In the genomic region with DNA sequence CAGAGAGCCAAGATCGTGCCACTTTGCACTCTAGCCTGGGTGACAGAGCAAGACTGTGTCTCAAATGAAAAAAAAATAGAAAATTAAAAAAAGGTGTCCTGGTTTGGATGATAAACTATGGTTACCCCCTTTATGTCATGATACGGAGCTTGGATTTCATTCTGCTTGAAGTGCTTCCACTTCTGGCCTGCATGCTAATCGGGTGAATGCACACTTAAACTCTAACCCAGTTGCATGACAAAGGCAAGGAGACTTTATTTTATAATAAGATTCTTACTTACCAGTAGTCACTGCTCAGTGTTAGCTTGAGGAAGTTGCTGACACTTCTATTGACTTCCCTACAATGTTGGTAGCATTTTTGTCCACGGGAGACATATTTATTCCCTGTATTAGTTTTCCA, we compare ENCODE assay signal across 15 cellular contexts.
"Had no signal": no experiment of that assay in that cellular context is flagged by ENCODE, and none has a peak within 500 bp of the region (broad histone marks: within the 10 kb centered on the region; RNA-seq: fewer than 3 reads in every experiment).

No MANE protein-coding gene starts in this region.

- H3K27me3 ChIP-seq: adrenal gland, testis, uterus had no signal

- H3K36me3 ChIP-seq: adrenal gland, prostate gland, uterus had no signal

- DNase-seq: activated CD4-positive, alpha-beta T cell treated with anti-CD3 and anti-CD28 coated beads for 48 hours; activated CD8-positive, alpha-beta memory T cell treated with anti-CD3 and anti-CD28 coated beads, Interleukin-2, amount 50 U/mL, for 48 hours; activated CD8-positive, alpha-beta T cell treated with anti-CD3 and anti-CD28 coated beads, Interleukin-2, amount 10 ng/mL, durations not matched to agents 7 days and 5 days; activated naive CD4-positive, alpha-beta T cell treated with Interleukin-2 at 50 U/mL for 16 hours; adrenal gland; hypothalamus; left colon; mucosa of descending colon; natural killer cell; stimulated activated CD4-positive, alpha-beta T cell treated with anti-CD3 and anti-CD28 coated beads, Interleukin-12 subunit alpha, Interleukin-12 subunit beta, amount 100 ng/mL, for 4 hours; stimulated activated CD4-positive, alpha-beta T cell treated with anti-CD3 and anti-CD28 coated beads, Interleukin-2, amount 100 ng/mL, for 48 hours; stimulated activated CD8-positive, alpha-beta memory T cell treated with anti-CD3 and anti-CD28 coated beads, Interleukin-4, amount 100 ng/mL, for 48 hours; testis; uterus had no signal

- H3K9me3 ChIP-seq: adrenal gland, mucosa of descending colon, prostate gland, testis, uterus had no signal

- H3K27ac ChIP-seq: adrenal gland, prostate gland, testis, uterus had no signal

- H3K4me1 ChIP-seq: adrenal gland, prostate gland, testis, uterus had no signal

- H3K4me3 ChIP-seq: adrenal gland, mucosa of descending colon, prostate gland, testis, uterus had no signal
